In genomic region chr10:52216852-52217251, GRCh38 we compare ENCODE assay signal across 8 cellular contexts.
DNase-seq lines count a peak whose midpoint lies in the region; ATAC-seq and TF ChIP-seq lines count a peak whose summit lies in the region.

No MANE protein-coding gene starts in this region.

- H3K27me3 ChIP-seq in BLaER1 (no peaks in the 10 kb centered on the region), osteoblast (ENCODE audit: insufficient read depth, low read length) (no peaks in the 10 kb centered on the region)

- peak overlapping the region; percentile 91 for H3K27ac ChIP-seq in BLaER1
- peak overlapping the region; percentile 43 for H3K27ac ChIP-seq in osteoblast (ENCODE audit: low read depth, low read length)

- H3K9ac ChIP-seq in BLaER1: peak overlapping the region; percentile 68

- no peak for TF ChIP-seq CTCF in osteoblast (IDR thresholded peaks at IDR 0.05; ENCODE audit: extremely low read depth, low read depth, low read length)

- peak; percentile 64 for ATAC-seq in GM19463 (IDR thresholded peaks at IDR 0.05; ENCODE audit: unreplicated experiment)
- ATAC-seq in HG03432 (IDR thresholded peaks at IDR 0.05; ENCODE audit: unreplicated experiment): peak; percentile 81
- ATAC-seq in stimulated activated naive CD8-positive, alpha-beta T cell treated with anti-CD3 and anti-CD28 coated beads, Interleukin-15, Interleukin-2, amounts not matched to agents 100 U/mL and 50 U/mL, for 24 hours: no peak

- peak overlapping the region; percentile 80 for H2AFZ ChIP-seq in osteoblast (ENCODE audit: low read length)

- peaks cover 4% of the 10 kb centered on the region; the same call in 1 of the 2 replicates for H3K9me3 ChIP-seq in BLaER1
- no peaks in the 10 kb centered on the region for H3K9me3 ChIP-seq in osteoblast (ENCODE audit: low read depth, low read length)

- DNase-seq in astrocyte of the hippocampus (ENCODE audit: low read depth, low spot score): peak; percentile 23
- peak; percentile 50 for DNase-seq in osteoblast (ENCODE audit: insufficient read length, low spot score, missing footprints)
- DNase-seq in stimulated activated naive CD8-positive, alpha-beta T cell treated with anti-CD3 and anti-CD28 coated beads, Interleukin-15, Interleukin-2, amounts not matched to agents 100 U/mL and 50 U/mL, for 24 hours: no peak
- DNase-seq in GF-D8 (lab: John Stamatoyannopoulos, UW): no peak
- DNase-seq in NCI-H2171 (lab: John Stamatoyannopoulos, UW): no peak

- H3K4me3 ChIP-seq in BLaER1 (peak overlapping the region; percentile 56), osteoblast (ENCODE audit: insufficient read depth, low read length) (no peak overlapping the region)

- peak overlapping the region; percentile 87 for H3K4me2 ChIP-seq in BLaER1
- peak overlapping the region; percentile 48 for H3K4me2 ChIP-seq in osteoblast (ENCODE audit: insufficient read depth, low read length)

- H3K4me1 ChIP-seq in BLaER1: peaks cover 85% of the 10 kb centered on the region
- no peaks in the 10 kb centered on the region for H3K4me1 ChIP-seq in osteoblast (ENCODE audit: insufficient read depth, low read length)

- no peaks in the 10 kb centered on the region for H4K20me1 ChIP-seq in BLaER1
- H4K20me1 ChIP-seq in osteoblast (ENCODE audit: insufficient read depth, low read length): no peaks in the 10 kb centered on the region

- H3K79me2 ChIP-seq in osteoblast (ENCODE audit: insufficient read depth, low read length): no peaks in the 10 kb centered on the region

- no peaks in the 10 kb centered on the region for H3K36me3 ChIP-seq in BLaER1
- no peaks in the 10 kb centered on the region for H3K36me3 ChIP-seq in osteoblast (ENCODE audit: insufficient read depth, low read length)

Comparison
In these comparisons a context has a peak if more than half of its experiments do, and no peak if none do; other contexts are left out.
1. DNase-seq: peak in astrocyte of the hippocampus (single experiment) and osteoblast (single experiment); none in stimulated activated naive CD8-positive, alpha-beta T cell treated with anti-CD3 and anti-CD28 coated beads, Interleukin-15, Interleukin-2, amounts not matched to agents 100 U/mL and 50 U/mL, for 24 hours (single experiment), GF-D8 (single experiment) and NCI-H2171 (single experiment).